In the genomic region with DNA sequence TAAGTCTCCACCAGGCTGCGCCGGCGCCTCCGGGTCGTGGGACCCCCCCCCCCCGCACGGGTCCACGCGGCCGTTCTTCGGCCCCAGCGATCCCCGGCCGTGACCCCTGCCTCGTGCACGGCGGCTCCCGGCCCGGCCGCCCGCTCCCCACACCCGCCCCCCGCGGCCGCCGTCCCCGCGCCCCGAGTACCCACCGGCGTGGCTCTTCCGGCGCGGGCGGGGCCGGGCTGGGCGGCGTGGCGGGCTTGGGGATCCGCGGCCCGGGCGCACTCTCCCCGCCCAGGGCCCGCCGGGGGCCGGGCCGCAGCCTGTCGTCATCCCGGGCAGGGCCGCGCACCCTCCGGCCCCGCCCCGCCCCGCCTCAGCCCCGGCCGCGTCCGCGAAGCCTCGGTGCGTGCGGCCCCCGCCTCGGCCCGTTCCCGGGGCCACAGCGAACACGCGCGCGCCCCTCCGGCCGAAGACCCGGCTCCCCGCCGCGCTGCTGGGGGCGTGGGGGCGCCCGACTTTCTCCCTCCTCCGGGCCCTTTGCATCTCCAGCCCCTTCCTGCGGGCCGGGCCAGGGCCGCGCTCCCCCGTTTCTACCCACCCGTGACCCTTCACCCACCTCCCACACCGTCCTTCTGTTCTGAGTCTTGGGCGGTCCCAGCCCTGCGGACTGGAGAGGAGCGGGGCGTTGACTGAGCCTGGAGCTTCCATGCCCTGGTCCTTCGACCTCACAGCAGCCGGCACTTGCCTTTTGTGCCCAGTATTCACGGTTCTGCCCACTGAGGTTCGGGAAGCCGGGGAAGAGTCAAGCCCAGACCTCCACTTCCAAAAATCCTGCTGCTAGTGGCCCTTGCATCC, we compare ENCODE assay signal across 8 cellular contexts. TPM values are rescaled to one million over a fixed set of nuclear protein-coding genes. Genes with fewer than 3 reads are reported as not detected.
DNase-seq lines count a peak whose midpoint lies in the region; ATAC-seq and TF ChIP-seq lines count a peak whose summit lies in the region.

No MANE protein-coding gene starts in this region.

- peaks cover 47% of the 10 kb centered on the region for H3K4me1 ChIP-seq in mononuclear cell (ENCODE audit: insufficient read depth, low read length)
- peaks cover 73 to 89% (median 77%) of the 10 kb centered on the region in 4 donors for H3K4me1 ChIP-seq in upper lobe of left lung

- 1 to 9% methylated on average over 19 to 23 of the region's 99 CpGs for WGBS in upper lobe of left lung, 2 donors

- CTCF ChIA-PET in AG04450 (lab: Charles Lee), result interaction anchor here (1.4 to 2.1 kb wide), 2 partner anchors 24 to 126 kb away, joined by 3 to 6 read pairs; no protein-coding TSS in a partner anchor

- no peak for TF ChIP-seq CTCF in AG04450 (IDR thresholded peaks at IDR 0.05; ENCODE audit: low read depth, low read length)
- no peak for TF ChIP-seq CTCF in WI38 (IDR thresholded peaks at IDR 0.05; ENCODE audit: low read depth, low read length)
- no peak for TF ChIP-seq CTCF in epithelial cell of esophagus (IDR thresholded peaks at IDR 0.05; ENCODE audit: insufficient read depth, low read depth, low read length, missing control alignments)
- peak in 2 of 6 experiments; percentile 8 to 15 for TF ChIP-seq CTCF in upper lobe of left lung (IDR thresholded peaks at IDR 0.05)

- ATAC-seq in HG03571 (IDR thresholded peaks at IDR 0.05; ENCODE audit: unreplicated experiment) (peak; percentile 43), upper lobe of left lung (ENCODE audit: low FRiP score in 2 of 2) (peak; percentile 40 to 72)

- TF ChIP-seq POLR2A in GM15510 (IDR thresholded peaks at IDR 0.05; ENCODE audit: borderline replicate concordance, extremely low read depth, insufficient read length) (peak; percentile 4), upper lobe of left lung (IDR thresholded peaks at IDR 0.05) (peak in 1 of 4 donors; percentile 55)

- peaks cover 7 to 20% (median 17%) of the 10 kb centered on the region in 4 donors for H3K36me3 ChIP-seq in upper lobe of left lung

- POLR2A ChIA-PET in AG04450 (lab: Yijun Ruan, JAX), result no interaction called here

- DNase-seq in AG04450 (ENCODE audit: low read depth, low spot score) (no peak), epithelial cell of esophagus (ENCODE audit: low read depth) (peak; percentile 58), upper lobe of left lung (peak; percentile 75 to 96), GDM1 (lab: John Stamatoyannopoulos, UW) (no peak)

- H3K27me3 ChIP-seq in AG04450 (ENCODE audit: control insufficient read depth, insufficient read depth, low read length) (no peaks in the 10 kb centered on the region), mononuclear cell (ENCODE audit: insufficient read depth, low read length) (peaks cover 7% of the 10 kb centered on the region), upper lobe of left lung (no peaks in the 10 kb centered on the region)

- H3K9me3 ChIP-seq in AG04450 (ENCODE audit: control insufficient read depth, insufficient read depth, low read length) (peaks cover 9% of the 10 kb centered on the region; the same call in 1 of the 2 replicates), mononuclear cell (ENCODE audit: low read depth, low read length) (no peaks in the 10 kb centered on the region), upper lobe of left lung (no peaks in the 10 kb centered on the region)

- no peak overlapping the region for H3K27ac ChIP-seq in AG04450 (ENCODE audit: low read depth, low read length)
- peak overlapping the region; percentile 91 to 98 (median 95) for H3K27ac ChIP-seq in upper lobe of left lung

- no peak for TF ChIP-seq EP300 in upper lobe of left lung (IDR thresholded peaks at IDR 0.05)

- H3K4me3 ChIP-seq in AG04450 (ENCODE audit: low read depth, low read length) (peak overlapping the region; percentile 84), WI38 (ENCODE audit: low read depth, low read length) (peak overlapping the region; percentile 83), epithelial cell of esophagus (ENCODE audit: low read length) (peak overlapping the region; percentile 72), mononuclear cell (ENCODE audit: low read length) (peak overlapping the region; percentile 53), upper lobe of left lung (peak overlapping the region; percentile 59 to 82 (median 74))

RNA-seq across cellular contexts. Expression of a gene that starts 0.9 kb away (rescaled TPM):
- 147 and 169 TPM in 2 replicates for polyA plus RNA-seq in AG04450 (2011; rRNA removed)
- polyA minus RNA-seq in AG04450 (2011; rRNA and poly(A)+ RNA removed), result 452 and 566 TPM in 2 replicates
- total RNA-seq in mononuclear cell (12.1 TPM), upper lobe of left lung (100 to 1,000 TPM; 186 to 358 (median 266) TPM)

RNA-seq across cellular contexts. Expression of a gene that starts 24.8 kb away (rescaled TPM):
- polyA plus RNA-seq in AG04450 (2011; rRNA removed), result 23.8 and 25.9 TPM in 2 replicates
- 26.9 and 37.9 TPM in 2 replicates for polyA minus RNA-seq in AG04450 (2011; rRNA and poly(A)+ RNA removed)
- 102 TPM for total RNA-seq in mononuclear cell
- 100 to 1,000 TPM in 2 of 6 donors, 10 to 100 TPM in 4; 60.9 to 155 (median 84.6) TPM for total RNA-seq in upper lobe of left lung

RNA-seq across cellular contexts. Expression of a gene that starts 35.6 kb away (rescaled TPM):
- 88.1 and 110 TPM in 2 replicates for polyA plus RNA-seq in AG04450 (2011; rRNA removed)
- polyA minus RNA-seq in AG04450 (2011; rRNA and poly(A)+ RNA removed), result 79.3 and 81.6 TPM in 2 replicates
- total RNA-seq in mononuclear cell, result 20.0 TPM
- 100 to 1,000 TPM in 1 of 6 donors, 10 to 100 TPM in 5; 37.7 to 121 (median 65.8) TPM for total RNA-seq in upper lobe of left lung

Comparison
In these comparisons a context has a peak if more than half of its experiments do, and no peak if none do; other contexts are left out.
1. DNase-seq: peak in epithelial cell of esophagus (single experiment) and upper lobe of left lung (2 of 2); none in AG04450 (single experiment) and GDM1 (single experiment).
2. RNA of a gene that starts 0.9 kb away (total RNA-seq): 186 to 358 TPM in upper lobe of left lung; 12.1 TPM in mononuclear cell (single experiment); every median in the first group is over 10 times any median in the second.
3. Peak in every context shown above with its lines, with median percentiles within 50 percentile points of each other: H3K4me3 ChIP-seq.